Comparison of ENCODE assay signal across 17 cellular contexts in genomic region chr5:157952374-157952685, GRCh38.
A peak's percentile ranks its signal among the peaks of the same experiment; 100 is the strongest.
DNase-seq lines count a peak whose midpoint lies in the region; ATAC-seq, FAIRE-seq and TF ChIP-seq lines count a peak whose summit lies in the region.
"Had no signal": no experiment of that assay in that cellular context is flagged by ENCODE, and none has a peak within 500 bp of the region (broad histone marks: within the 10 kb centered on the region; RNA-seq: fewer than 3 reads in every experiment).

No MANE protein-coding gene starts in this region.

- no peak overlapping the region for H4K5ac ChIP-seq in H1 (ENCODE audit: insufficient read length, low read depth, low read length)

- H3K56ac ChIP-seq in H1 (replicated peaks; ENCODE audit: insufficient read length, low read depth, low read length): no peak overlapping the region

- no peak overlapping the region for H2BK12ac ChIP-seq in H1 (ENCODE audit: low read depth, low read length)

- H4K91ac ChIP-seq in H1 (replicated peaks; ENCODE audit: insufficient read length, low read length): no peak overlapping the region

- no peak for TF ChIP-seq RAD21 in H1 (IDR thresholded peaks at IDR 0.05 in 1 of 2, conservative IDR thresholded peaks at IDR 0.05 in 1 of 2; ENCODE audit: low read depth in 2 of 2, low read length in 2 of 2)

- no peak for TF ChIP-seq POLR2A in H1 (IDR thresholded peaks at IDR 0.05; ENCODE audit: control extremely low read depth in 1 of 2, low read depth in 2 of 2, low read length in 2 of 2)
- TF ChIP-seq POLR2A in GM12891 (IDR thresholded peaks at IDR 0.05; ENCODE audit: low read depth, low read length): no peak

- no peak for ATAC-seq in GM18502 (IDR thresholded peaks at IDR 0.05; ENCODE audit: poor library complexity, unreplicated experiment)
- ATAC-seq: GM23338, HepG2 had no signal

- FAIRE-seq in H1 (lab: Jason Lieb, UNC) (no peak), GM12891 (lab: Jason Lieb, UNC) (no peak)
- FAIRE-seq: GM19239, HepG2 had no signal

- H3K4me3 ChIP-seq in SK-N-MC (peak overlapping the region; percentile 49), H1 (ENCODE audit: extremely low read depth in 1 of 4, insufficient read depth in 2 of 4, low read depth in 3 of 4, low read length in 4 of 4) (no peak overlapping the region), GM23248 (no peak overlapping the region)
- H3K4me3 ChIP-seq: GM23338 had no signal

- DNase-seq in EH (ENCODE audit: low read depth) (peak; percentile 16), SK-N-MC (ENCODE audit: low read depth, low spot score) (no peak), H1 (ENCODE audit: low read depth in 1 of 2, low spot score in 2 of 2) (no peak), GM12891 (ENCODE audit: insufficient read length, low spot score) (no peak), GM23248 (no peak)
- DNase-seq: ACHN; BE2C; C1 segment of cervical spinal cord; CD4-positive, alpha-beta T cell; DMS153; DMS79; GF-D8; H7 had no signal

- no peak overlapping the region for H3K18ac ChIP-seq in H1 (ENCODE audit: extremely low read depth, low read length)

- TF ChIP-seq EP300 in H1 (IDR thresholded peaks at IDR 0.05; ENCODE audit: borderline replicate concordance in 1 of 2, low read depth in 2 of 2, low read length in 2 of 2): no peak

- no peak overlapping the region for H2BK120ac ChIP-seq in H1 (replicated peaks; ENCODE audit: low read depth, low read length)

- no peak overlapping the region for H4K8ac ChIP-seq in H1 (ENCODE audit: extremely low read depth, insufficient read depth, low read length)

- no peak overlapping the region for H3K23ac ChIP-seq in H1 (ENCODE audit: insufficient read length)

- H2BK15ac ChIP-seq in H1 (ENCODE audit: low read length): no peak overlapping the region

- no peaks in the 10 kb centered on the region for H3K36me3 ChIP-seq in SK-N-MC (ENCODE audit: insufficient read depth, low read length)
- H3K36me3 ChIP-seq in H1 (ENCODE audit: control insufficient read depth in 2 of 4, insufficient read depth in 4 of 4, low read length in 3 of 4): no peaks in the 10 kb centered on the region
- H3K36me3 ChIP-seq in GM23248 (ENCODE audit: low read depth): no peaks in the 10 kb centered on the region
- H3K36me3 ChIP-seq: BE2C had no signal

- H3F3A ChIP-seq in GM23248 (ENCODE audit: insufficient read depth): no peaks in the 10 kb centered on the region

- H3K27me3 ChIP-seq in H1 (replicated peaks in 1 of 4; ENCODE audit: control insufficient read depth in 3 of 4, extremely low read depth in 1 of 4, insufficient read depth in 3 of 4, low read length in 3 of 4) (no peaks in the 10 kb centered on the region), GM23248 (replicated peaks; ENCODE audit: insufficient read depth) (peaks cover 10% of the 10 kb centered on the region; the same call in 1 of the 2 replicates)
- H3K27me3 ChIP-seq: BE2C had no signal

- H3K9me3 ChIP-seq in SK-N-MC (ENCODE audit: low read depth, low read length): no peaks in the 10 kb centered on the region
- no peaks in the 10 kb centered on the region for H3K9me3 ChIP-seq in H1 (ENCODE audit: insufficient read depth in 2 of 2, low read depth in 1 of 2, low read length in 1 of 2)
- H3K9me3 ChIP-seq in GM23248 (ENCODE audit: low read depth): no peaks in the 10 kb centered on the region
- H3K9me3 ChIP-seq: BE2C had no signal

- in situ Hi-C loops in GM23248 (cut with MboI): no loop called here

- H3K4ac ChIP-seq in H1 (replicated peaks; ENCODE audit: insufficient read length, low read depth, low read length): no peak overlapping the region

- no peak overlapping the region for H2BK20ac ChIP-seq in H1 (ENCODE audit: low read length)

- H3K27ac ChIP-seq in SK-N-MC (peak overlapping the region; percentile 93), H1 (ENCODE audit: low read depth, low read length) (no peak overlapping the region), GM23248 (no peak overlapping the region)

- 94% methylated on average over 1 of the region's 1 CpG; no CpG with 5 or more reads in 1 of the 2 experiments for WGBS in H1 (ENCODE audit: extremely low coverage in 1 of 2, insufficient coverage in 1 of 2, insufficient read length in 1 of 2, insufficient replicate concordance in 2 of 2, low coverage in 1 of 2, low lambda C conversion rate in 2 of 2, missing lambda C conversion rate in 1 of 2), 2 experiments
- WGBS in GM23248 (ENCODE audit: low coverage in 1 of 2, low lambda C conversion rate in 2 of 2, missing lambda C conversion rate in 2 of 2), 2 experiments: 90 to 100% methylated on average over 1 of the region's 1 CpG

- POLR2A ChIA-PET in H1 (lab: Charles Lee; ENCODE audit: partially characterized antibody): interaction anchor here (1.0 to 2.5 kb wide), 2 partner anchors 9 to 14 kb away, joined by 4 to 10 read pairs; no protein-coding TSS in a partner anchor

- no peaks in the 10 kb centered on the region for H4K20me1 ChIP-seq in H1 (replicated peaks in 1 of 2; ENCODE audit: control insufficient read depth in 1 of 2, insufficient read depth in 2 of 2, low read length in 2 of 2)
- no peaks in the 10 kb centered on the region for H4K20me1 ChIP-seq in GM23248 (ENCODE audit: insufficient read depth)

- H3K9ac ChIP-seq in SK-N-MC (ENCODE audit: insufficient read length) (peak overlapping the region; percentile 42), H1 (replicated peaks in 1 of 4; ENCODE audit: extremely low read depth in 1 of 4, low read depth in 3 of 4, low read length in 3 of 4) (no peak overlapping the region), GM23248 (no peak overlapping the region)

- H3K4me2 ChIP-seq in H1 (ENCODE audit: insufficient read depth in 1 of 2, low read depth in 2 of 2, low read length in 2 of 2) (no peak overlapping the region), GM23248 (ENCODE audit: unreplicated experiment) (no peak overlapping the region)
- H3K4me2 ChIP-seq: GM23338 had no signal

- H2AK5ac ChIP-seq in H1 (ENCODE audit: low read depth, low read length): no peak overlapping the region

- H3K23me2 ChIP-seq in H1 (ENCODE audit: low read depth, low read length): no peaks in the 10 kb centered on the region

- H3K4me1 ChIP-seq in H1 (replicated peaks in 1 of 4; ENCODE audit: control insufficient read depth in 3 of 4, insufficient read depth in 4 of 4, low read length in 3 of 4): no peaks in the 10 kb centered on the region; a peak in 2 of 7 replicates
- peaks cover 3% of the 10 kb centered on the region; the same call in 1 of the 2 replicates for H3K4me1 ChIP-seq in GM23248 (ENCODE audit: insufficient read depth)

- no peak for TF ChIP-seq CTCF in H1 (IDR thresholded peaks at IDR 0.05; ENCODE audit: control extremely low read depth in 1 of 3, insufficient read depth in 1 of 3, low read depth in 1 of 3, low read length in 3 of 3)

- no peak overlapping the region for H3K14ac ChIP-seq in H1 (ENCODE audit: insufficient read length)

- no peaks in the 10 kb centered on the region for H3K9me2 ChIP-seq in GM23248 (ENCODE audit: insufficient read depth)

- H3K79me2 ChIP-seq in H1 (ENCODE audit: control insufficient read depth in 1 of 2, insufficient read depth in 2 of 2, low read length in 2 of 2) (no peaks in the 10 kb centered on the region), GM23248 (ENCODE audit: insufficient read depth) (no peaks in the 10 kb centered on the region)

- no peak overlapping the region for H2AFZ ChIP-seq in H1 (ENCODE audit: low read length)
- no peak overlapping the region for H2AFZ ChIP-seq in GM23248
- H2AFZ ChIP-seq: GM23338 had no signal

- no peak overlapping the region for H2BK5ac ChIP-seq in H1 (ENCODE audit: low read depth, low read length)

- H3K79me1 ChIP-seq in H1 (ENCODE audit: low read depth, low read length): no peaks in the 10 kb centered on the region

- CTCF ChIA-PET in H1 (lab: Charles Lee; ENCODE audit: partially characterized antibody): interaction anchor here (0.9 to 7.7 kb wide), 9 partner anchors 10 to 190 kb away, joined by 3 to 79 read pairs (median 6); no protein-coding TSS in a partner anchor

TF ChIP-seq in H1, 55 proteins besides CTCF, POLR2A, EP300 and RAD21:
- TF ChIP-seq MAFK (IDR thresholded peaks at IDR 0.05; ENCODE audit: low read depth, low read length): 0 out of 2 replicates have a peak, but pooled peaks have one; percentile 9
- no peak for TF ChIP-seq CHD1 (IDR thresholded peaks at IDR 0.05; ENCODE audit: low read depth, low read length)

TF ChIP-seq in GM12891, 5 proteins besides CTCF, POLR2A, EP300 and RAD21:
- TF ChIP-seq TAF1 (IDR thresholded peaks at IDR 0.05; ENCODE audit: low read depth, low read length): no peak
- no peak for TF ChIP-seq POLR2AphosphoS5 (IDR thresholded peaks at IDR 0.05; ENCODE audit: low read depth, low read length)
- no peak for TF ChIP-seq PAX5 (IDR thresholded peaks at IDR 0.05; ENCODE audit: insufficient read depth, low read length, severe bottlenecking)
- no peak for TF ChIP-seq POU2F2 (IDR thresholded peaks at IDR 0.05; ENCODE audit: low read depth, low read length)
- no peak for TF ChIP-seq SPI1 (IDR thresholded peaks at IDR 0.05; ENCODE audit: low read depth, low read length)
